ENCODE assay signal across 1 cellular context in genomic region chr6:35343092-35343834, GRCh38.
TF ChIP-seq lines count a peak whose summit lies in the region.

No MANE protein-coding gene starts in this region.

TF ChIP-seq in K562, 482 proteins besides CTCF, POLR2A, EP300 and RAD21 (continued from another document and continues in another):
- TF ChIP-seq, protein P1, sequence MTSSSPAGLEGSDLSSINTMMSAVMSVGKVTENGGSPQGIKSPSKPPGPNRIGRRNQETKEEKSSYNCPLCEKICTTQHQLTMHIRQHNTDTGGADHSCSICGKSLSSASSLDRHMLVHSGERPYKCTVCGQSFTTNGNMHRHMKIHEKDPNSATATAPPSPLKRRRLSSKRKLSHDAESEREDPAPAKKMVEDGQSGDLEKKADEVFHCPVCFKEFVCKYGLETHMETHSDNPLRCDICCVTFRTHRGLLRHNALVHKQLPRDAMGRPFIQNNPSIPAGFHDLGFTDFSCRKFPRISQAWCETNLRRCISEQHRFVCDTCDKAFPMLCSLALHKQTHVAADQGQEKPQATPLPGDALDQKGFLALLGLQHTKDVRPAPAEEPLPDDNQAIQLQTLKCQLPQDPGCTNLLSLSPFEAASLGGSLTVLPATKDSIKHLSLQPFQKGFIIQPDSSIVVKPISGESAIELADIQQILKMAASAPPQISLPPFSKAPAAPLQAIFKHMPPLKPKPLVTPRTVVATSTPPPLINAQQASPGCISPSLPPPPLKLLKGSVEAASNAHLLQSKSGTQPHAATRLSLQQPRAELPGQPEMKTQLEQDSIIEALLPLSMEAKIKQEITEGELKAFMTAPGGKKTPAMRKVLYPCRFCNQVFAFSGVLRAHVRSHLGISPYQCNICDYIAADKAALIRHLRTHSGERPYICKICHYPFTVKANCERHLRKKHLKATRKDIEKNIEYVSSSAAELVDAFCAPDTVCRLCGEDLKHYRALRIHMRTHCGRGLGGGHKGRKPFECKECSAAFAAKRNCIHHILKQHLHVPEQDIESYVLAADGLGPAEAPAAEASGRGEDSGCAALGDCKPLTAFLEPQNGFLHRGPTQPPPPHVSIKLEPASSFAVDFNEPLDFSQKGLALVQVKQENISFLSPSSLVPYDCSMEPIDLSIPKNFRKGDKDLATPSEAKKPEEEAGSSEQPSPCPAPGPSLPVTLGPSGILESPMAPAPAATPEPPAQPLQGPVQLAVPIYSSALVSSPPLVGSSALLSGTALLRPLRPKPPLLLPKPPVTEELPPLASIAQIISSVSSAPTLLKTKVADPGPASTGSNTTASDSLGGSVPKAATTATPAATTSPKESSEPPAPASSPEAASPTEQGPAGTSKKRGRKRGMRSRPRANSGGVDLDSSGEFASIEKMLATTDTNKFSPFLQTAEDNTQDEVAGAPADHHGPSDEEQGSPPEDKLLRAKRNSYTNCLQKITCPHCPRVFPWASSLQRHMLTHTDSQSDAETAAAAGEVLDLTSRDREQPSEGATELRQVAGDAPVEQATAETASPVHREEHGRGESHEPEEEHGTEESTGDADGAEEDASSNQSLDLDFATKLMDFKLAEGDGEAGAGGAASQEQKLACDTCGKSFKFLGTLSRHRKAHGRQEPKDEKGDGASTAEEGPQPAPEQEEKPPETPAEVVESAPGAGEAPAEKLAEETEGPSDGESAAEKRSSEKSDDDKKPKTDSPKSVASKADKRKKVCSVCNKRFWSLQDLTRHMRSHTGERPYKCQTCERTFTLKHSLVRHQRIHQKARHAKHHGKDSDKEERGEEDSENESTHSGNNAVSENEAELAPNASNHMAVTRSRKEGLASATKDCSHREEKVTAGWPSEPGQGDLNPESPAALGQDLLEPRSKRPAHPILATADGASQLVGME (CRISPR knock-in tag; IDR thresholded peaks at IDR 0.05), result no peak; the same call in 1 of the 2 replicates
- peak; percentile 53 for TF ChIP-seq MEIS2 (IDR thresholded peaks at IDR 0.05; ENCODE audit: partially characterized antibody)
- peak; percentile 4; the same call in 1 of the 2 replicates for TF ChIP-seq NFIX (CRISPR knock-in tag; IDR thresholded peaks at IDR 0.05; ENCODE audit: low read depth)
- TF ChIP-seq MTA2 (IDR thresholded peaks at IDR 0.05; ENCODE audit: low read depth), result peak; percentile 35; the same call in 1 of the 2 replicates
- no peak for TF ChIP-seq E2F5 (CRISPR knock-in tag; IDR thresholded peaks at IDR 0.05)
- no peak for TF ChIP-seq ZBTB43 (CRISPR knock-in tag; IDR thresholded peaks at IDR 0.05)
- peak; percentile 38; the same call in 1 of the 2 replicates for TF ChIP-seq POLR2AphosphoS5 (IDR thresholded peaks at IDR 0.05; ENCODE audit: control insufficient read depth, insufficient read depth, low read depth, low read length)
- TF ChIP-seq, protein P2, sequence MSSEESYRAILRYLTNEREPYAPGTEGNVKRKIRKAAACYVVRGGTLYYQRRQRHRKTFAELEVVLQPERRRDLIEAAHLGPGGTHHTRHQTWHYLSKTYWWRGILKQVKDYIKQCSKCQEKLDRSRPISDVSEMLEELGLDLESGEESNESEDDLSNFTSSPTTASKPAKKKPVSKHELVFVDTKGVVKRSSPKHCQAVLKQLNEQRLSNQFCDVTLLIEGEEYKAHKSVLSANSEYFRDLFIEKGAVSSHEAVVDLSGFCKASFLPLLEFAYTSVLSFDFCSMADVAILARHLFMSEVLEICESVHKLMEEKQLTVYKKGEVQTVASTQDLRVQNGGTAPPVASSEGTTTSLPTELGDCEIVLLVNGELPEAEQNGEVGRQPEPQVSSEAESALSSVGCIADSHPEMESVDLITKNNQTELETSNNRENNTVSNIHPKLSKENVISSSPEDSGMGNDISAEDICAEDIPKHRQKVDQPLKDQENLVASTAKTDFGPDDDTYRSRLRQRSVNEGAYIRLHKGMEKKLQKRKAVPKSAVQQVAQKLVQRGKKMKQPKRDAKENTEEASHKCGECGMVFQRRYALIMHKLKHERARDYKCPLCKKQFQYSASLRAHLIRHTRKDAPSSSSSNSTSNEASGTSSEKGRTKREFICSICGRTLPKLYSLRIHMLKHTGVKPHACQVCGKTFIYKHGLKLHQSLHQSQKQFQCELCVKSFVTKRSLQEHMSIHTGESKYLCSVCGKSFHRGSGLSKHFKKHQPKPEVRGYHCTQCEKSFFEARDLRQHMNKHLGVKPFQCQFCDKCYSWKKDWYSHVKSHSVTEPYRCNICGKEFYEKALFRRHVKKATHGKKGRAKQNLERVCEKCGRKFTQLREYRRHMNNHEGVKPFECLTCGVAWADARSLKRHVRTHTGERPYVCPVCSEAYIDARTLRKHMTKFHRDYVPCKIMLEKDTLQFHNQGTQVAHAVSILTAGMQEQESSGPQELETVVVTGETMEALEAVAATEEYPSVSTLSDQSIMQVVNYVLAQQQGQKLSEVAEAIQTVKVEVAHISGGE (CRISPR knock-in tag; IDR thresholded peaks at IDR 0.05), result 0 out of 6 replicates have a peak, but pooled peaks of 1 of the 3 experiments have one; percentile 16
- TF ChIP-seq, protein P3, sequence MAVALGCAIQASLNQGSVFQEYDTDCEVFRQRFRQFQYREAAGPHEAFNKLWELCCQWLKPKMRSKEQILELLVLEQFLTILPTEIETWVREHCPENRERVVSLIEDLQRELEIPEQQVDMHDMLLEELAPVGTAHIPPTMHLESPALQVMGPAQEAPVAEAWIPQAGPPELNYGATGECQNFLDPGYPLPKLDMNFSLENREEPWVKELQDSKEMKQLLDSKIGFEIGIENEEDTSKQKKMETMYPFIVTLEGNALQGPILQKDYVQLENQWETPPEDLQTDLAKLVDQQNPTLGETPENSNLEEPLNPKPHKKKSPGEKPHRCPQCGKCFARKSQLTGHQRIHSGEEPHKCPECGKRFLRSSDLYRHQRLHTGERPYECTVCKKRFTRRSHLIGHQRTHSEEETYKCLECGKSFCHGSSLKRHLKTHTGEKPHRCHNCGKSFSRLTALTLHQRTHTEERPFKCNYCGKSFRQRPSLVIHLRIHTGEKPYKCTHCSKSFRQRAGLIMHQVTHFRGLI (CRISPR knock-in tag; IDR thresholded peaks at IDR 0.05), result no peak
- no peak for TF ChIP-seq NR3C1 (CRISPR knock-in tag; IDR thresholded peaks at IDR 0.05)
- TF ChIP-seq BRD9 (IDR thresholded peaks at IDR 0.05; ENCODE audit: low read depth, partially characterized antibody), result no peak
- no peak for TF ChIP-seq ZNF766 (CRISPR knock-in tag; conservative IDR thresholded peaks at IDR 0.05)
- TF ChIP-seq FOXJ2 (tag; IDR thresholded peaks at IDR 0.05), result no peak
- TF ChIP-seq ZNF133 (CRISPR knock-in tag; IDR thresholded peaks at IDR 0.05), result no peak
- TF ChIP-seq, protein P4, sequence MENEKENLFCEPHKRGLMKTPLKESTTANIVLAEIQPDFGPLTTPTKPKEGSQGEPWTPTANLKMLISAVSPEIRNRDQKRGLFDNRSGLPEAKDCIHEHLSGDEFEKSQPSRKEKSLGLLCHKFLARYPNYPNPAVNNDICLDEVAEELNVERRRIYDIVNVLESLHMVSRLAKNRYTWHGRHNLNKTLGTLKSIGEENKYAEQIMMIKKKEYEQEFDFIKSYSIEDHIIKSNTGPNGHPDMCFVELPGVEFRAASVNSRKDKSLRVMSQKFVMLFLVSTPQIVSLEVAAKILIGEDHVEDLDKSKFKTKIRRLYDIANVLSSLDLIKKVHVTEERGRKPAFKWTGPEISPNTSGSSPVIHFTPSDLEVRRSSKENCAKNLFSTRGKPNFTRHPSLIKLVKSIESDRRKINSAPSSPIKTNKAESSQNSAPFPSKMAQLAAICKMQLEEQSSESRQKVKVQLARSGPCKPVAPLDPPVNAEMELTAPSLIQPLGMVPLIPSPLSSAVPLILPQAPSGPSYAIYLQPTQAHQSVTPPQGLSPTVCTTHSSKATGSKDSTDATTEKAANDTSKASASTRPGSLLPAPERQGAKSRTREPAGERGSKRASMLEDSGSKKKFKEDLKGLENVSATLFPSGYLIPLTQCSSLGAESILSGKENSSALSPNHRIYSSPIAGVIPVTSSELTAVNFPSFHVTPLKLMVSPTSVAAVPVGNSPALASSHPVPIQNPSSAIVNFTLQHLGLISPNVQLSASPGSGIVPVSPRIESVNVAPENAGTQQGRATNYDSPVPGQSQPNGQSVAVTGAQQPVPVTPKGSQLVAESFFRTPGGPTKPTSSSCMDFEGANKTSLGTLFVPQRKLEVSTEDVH (IDR thresholded peaks at IDR 0.05; ENCODE audit: low read depth, partially characterized antibody), result peak; percentile 56
- peak; percentile 87; the same call in 1 of the 2 replicates for TF ChIP-seq FOXK1 (CRISPR knock-in tag; IDR thresholded peaks at IDR 0.05; ENCODE audit: borderline replicate concordance)
- TF ChIP-seq PHF21A (IDR thresholded peaks at IDR 0.05; ENCODE audit: borderline replicate concordance, low read depth), result no peak
- TF ChIP-seq STAT5B (CRISPR knock-in tag; IDR thresholded peaks at IDR 0.05), result no peak
- peak; percentile 52; the same call in 1 of the 2 replicates for TF ChIP-seq MIER1 (IDR thresholded peaks at IDR 0.05; ENCODE audit: low read depth)
- 0 out of 2 replicates have a peak, but pooled peaks have one; percentile 12 for TF ChIP-seq ESRRA (IDR thresholded peaks at IDR 0.05; ENCODE audit: borderline replicate concordance, low read depth)
- TF ChIP-seq ETV1 (tag; conservative IDR thresholded peaks at IDR 0.05; ENCODE audit: low read depth), result peak; percentile 89
- no peak for TF ChIP-seq BRF1 (IDR thresholded peaks at IDR 0.05; ENCODE audit: borderline replicate concordance, extremely low read depth, insufficient read length)
- no peak for TF ChIP-seq GTF2F1 (IDR thresholded peaks at IDR 0.05; ENCODE audit: low read depth, low read length)
- TF ChIP-seq, protein P5, sequence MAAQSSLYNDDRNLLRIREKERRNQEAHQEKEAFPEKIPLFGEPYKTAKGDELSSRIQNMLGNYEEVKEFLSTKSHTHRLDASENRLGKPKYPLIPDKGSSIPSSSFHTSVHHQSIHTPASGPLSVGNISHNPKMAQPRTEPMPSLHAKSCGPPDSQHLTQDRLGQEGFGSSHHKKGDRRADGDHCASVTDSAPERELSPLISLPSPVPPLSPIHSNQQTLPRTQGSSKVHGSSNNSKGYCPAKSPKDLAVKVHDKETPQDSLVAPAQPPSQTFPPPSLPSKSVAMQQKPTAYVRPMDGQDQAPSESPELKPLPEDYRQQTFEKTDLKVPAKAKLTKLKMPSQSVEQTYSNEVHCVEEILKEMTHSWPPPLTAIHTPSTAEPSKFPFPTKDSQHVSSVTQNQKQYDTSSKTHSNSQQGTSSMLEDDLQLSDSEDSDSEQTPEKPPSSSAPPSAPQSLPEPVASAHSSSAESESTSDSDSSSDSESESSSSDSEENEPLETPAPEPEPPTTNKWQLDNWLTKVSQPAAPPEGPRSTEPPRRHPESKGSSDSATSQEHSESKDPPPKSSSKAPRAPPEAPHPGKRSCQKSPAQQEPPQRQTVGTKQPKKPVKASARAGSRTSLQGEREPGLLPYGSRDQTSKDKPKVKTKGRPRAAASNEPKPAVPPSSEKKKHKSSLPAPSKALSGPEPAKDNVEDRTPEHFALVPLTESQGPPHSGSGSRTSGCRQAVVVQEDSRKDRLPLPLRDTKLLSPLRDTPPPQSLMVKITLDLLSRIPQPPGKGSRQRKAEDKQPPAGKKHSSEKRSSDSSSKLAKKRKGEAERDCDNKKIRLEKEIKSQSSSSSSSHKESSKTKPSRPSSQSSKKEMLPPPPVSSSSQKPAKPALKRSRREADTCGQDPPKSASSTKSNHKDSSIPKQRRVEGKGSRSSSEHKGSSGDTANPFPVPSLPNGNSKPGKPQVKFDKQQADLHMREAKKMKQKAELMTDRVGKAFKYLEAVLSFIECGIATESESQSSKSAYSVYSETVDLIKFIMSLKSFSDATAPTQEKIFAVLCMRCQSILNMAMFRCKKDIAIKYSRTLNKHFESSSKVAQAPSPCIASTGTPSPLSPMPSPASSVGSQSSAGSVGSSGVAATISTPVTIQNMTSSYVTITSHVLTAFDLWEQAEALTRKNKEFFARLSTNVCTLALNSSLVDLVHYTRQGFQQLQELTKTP (IDR thresholded peaks at IDR 0.05; ENCODE audit: low read depth in 1 of 2, partially characterized antibody in 2 of 2), result peak in 1 of 2 experiments; percentile 68
- TF ChIP-seq LEF1 (IDR thresholded peaks at IDR 0.05), result peak; percentile 27
- TF ChIP-seq BCL6 (CRISPR knock-in tag; IDR thresholded peaks at IDR 0.05), result peak; percentile 69; the same call in 1 of the 2 replicates
- TF ChIP-seq, protein P6, sequence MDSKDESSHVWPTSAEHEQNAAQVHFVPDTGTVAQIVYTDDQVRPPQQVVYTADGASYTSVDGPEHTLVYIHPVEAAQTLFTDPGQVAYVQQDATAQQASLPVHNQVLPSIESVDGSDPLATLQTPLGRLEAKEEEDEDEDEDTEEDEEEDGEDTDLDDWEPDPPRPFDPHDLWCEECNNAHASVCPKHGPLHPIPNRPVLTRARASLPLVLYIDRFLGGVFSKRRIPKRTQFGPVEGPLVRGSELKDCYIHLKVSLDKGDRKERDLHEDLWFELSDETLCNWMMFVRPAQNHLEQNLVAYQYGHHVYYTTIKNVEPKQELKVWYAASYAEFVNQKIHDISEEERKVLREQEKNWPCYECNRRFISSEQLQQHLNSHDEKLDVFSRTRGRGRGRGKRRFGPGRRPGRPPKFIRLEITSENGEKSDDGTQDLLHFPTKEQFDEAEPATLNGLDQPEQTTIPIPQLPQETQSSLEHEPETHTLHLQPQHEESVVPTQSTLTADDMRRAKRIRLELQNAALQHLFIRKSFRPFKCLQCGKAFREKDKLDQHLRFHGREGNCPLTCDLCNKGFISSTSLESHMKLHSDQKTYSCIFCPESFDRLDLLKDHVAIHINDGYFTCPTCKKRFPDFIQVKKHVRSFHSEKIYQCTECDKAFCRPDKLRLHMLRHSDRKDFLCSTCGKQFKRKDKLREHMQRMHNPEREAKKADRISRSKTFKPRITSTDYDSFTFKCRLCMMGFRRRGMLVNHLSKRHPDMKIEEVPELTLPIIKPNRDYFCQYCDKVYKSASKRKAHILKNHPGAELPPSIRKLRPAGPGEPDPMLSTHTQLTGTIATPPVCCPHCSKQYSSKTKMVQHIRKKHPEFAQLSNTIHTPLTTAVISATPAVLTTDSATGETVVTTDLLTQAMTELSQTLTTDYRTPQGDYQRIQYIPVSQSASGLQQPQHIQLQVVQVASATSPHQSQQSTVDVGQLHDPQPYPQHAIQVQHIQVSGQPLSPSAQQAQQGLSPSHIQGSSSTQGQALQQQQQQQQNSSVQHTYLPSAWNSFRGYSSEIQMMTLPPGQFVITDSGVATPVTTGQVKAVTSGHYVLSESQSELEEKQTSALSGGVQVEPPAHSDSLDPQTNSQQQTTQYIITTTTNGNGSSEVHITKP (IDR thresholded peaks at IDR 0.05; ENCODE audit: partially characterized antibody), result peak; percentile 79
- no peak for TF ChIP-seq KDM4B (IDR thresholded peaks at IDR 0.05; ENCODE audit: borderline replicate concordance in 2 of 2, low read depth in 1 of 2)
- TF ChIP-seq SMAD1 (IDR thresholded peaks at IDR 0.05; ENCODE audit: low read depth, low read length, partially characterized antibody), result no peak
- no peak for TF ChIP-seq POLR3A (IDR thresholded peaks at IDR 0.05; ENCODE audit: borderline replicate concordance, extremely low read depth, insufficient read depth, insufficient read length)
